Comparison of ENCODE assay signal across 10 cellular contexts in genomic region chr2:222728621-222729020, GRCh38. TPM values are rescaled to one million over a fixed set of nuclear protein-coding genes. Genes with fewer than 3 reads are reported as not detected.
"Had no signal": no experiment of that assay in that cellular context is flagged by ENCODE, and none has a peak within 500 bp of the region (broad histone marks: within the 10 kb centered on the region; RNA-seq: fewer than 3 reads in every experiment).

No MANE protein-coding gene starts in this region.

- FAIRE-seq: H1, H54, HTR-8/SVneo had no signal

- H3K27ac ChIP-seq: KMS-11 had no signal

- ATAC-seq: GM23338 had no signal

- H3K4me3 ChIP-seq: GM23338 had no signal

- DNase-seq: H9, HCEC 1CT, KBM-7 had no signal

RNA-seq across cellular contexts. Expression of gene MOGAT1, which starts 57.2 kb away (rescaled TPM):
- total RNA-seq: H9, HT-29 had no signal
- polyA plus RNA-seq: IgD-negative memory B cell had no signal
